Comparison of ENCODE assay signal across 9 cellular contexts in genomic region chr7:90298145-90299038, GRCh38. TPM values are rescaled to one million over a fixed set of nuclear protein-coding genes. Genes with fewer than 3 reads are reported as not detected.
DNase-seq lines count a peak whose midpoint lies in the region; ATAC-seq and TF ChIP-seq lines count a peak whose summit lies in the region.
"Had no signal": no experiment of that assay in that cellular context is flagged by ENCODE, and none has a peak within 500 bp of the region (broad histone marks: within the 10 kb centered on the region; RNA-seq: fewer than 3 reads in every experiment).

No MANE protein-coding gene starts in this region.

- no peak overlapping the region for H3K4ac ChIP-seq in mesenchymal stem cell (ENCODE audit: low read depth in 1 of 2, low read length in 2 of 2)

- H2BK15ac ChIP-seq in mesenchymal stem cell (ENCODE audit: low read depth, poor library complexity, severe bottlenecking) = no peak overlapping the region

- no peak overlapping the region for H3K4me2 ChIP-seq in mesenchymal stem cell (ENCODE audit: low read length, poor library complexity, severe bottlenecking)

- H3K9ac ChIP-seq in mesenchymal stem cell (ENCODE audit: low read length) = peak overlapping the region; percentile 9

- no peak overlapping the region for H2AFZ ChIP-seq in mesenchymal stem cell (ENCODE audit: low read depth, low read length)

- no peak for TF ChIP-seq POLR2A in testis (IDR thresholded peaks at IDR 0.05)

- H3K4me3 Mint-ChIP-seq in chondrocyte (ENCODE audit: unreplicated experiment) = no peak overlapping the region

- no peak overlapping the region for H2AK5ac ChIP-seq in mesenchymal stem cell (ENCODE audit: low read length, severe bottlenecking)

- H3K4me1 ChIP-seq in mesenchymal stem cell (ENCODE audit: control insufficient read depth, insufficient read depth, low read depth, low read length) = no peaks in the 10 kb centered on the region
- H3K4me1 ChIP-seq in testis = no peaks in the 10 kb centered on the region

- WGBS in mesenchymal stem cell = 61% methylated on average over 4 of the region's 5 CpGs
- 69% methylated on average over 5 of the region's 5 CpGs for WGBS in testis, 2 donors

- ATAC-seq in GM18867 (IDR thresholded peaks at IDR 0.05; ENCODE audit: unreplicated experiment) (peak; percentile 94), HG03196 (IDR thresholded peaks at IDR 0.05; ENCODE audit: unreplicated experiment) (peak; percentile 72)

- H4K8ac ChIP-seq in mesenchymal stem cell (ENCODE audit: low read length) = no peak overlapping the region

- no peaks in the 10 kb centered on the region for H3K36me3 Mint-ChIP-seq in chondrocyte (ENCODE audit: low read depth)

- H3K23ac ChIP-seq in mesenchymal stem cell (ENCODE audit: low read length in 2 of 2) = no peak overlapping the region

- H3K9me3 ChIP-seq in mesenchymal stem cell (ENCODE audit: control insufficient read depth, low read length) (no peaks in the 10 kb centered on the region), testis (no peaks in the 10 kb centered on the region)

- no peak overlapping the region for H2BK12ac ChIP-seq in mesenchymal stem cell (ENCODE audit: low read length in 2 of 2)

- H4K91ac ChIP-seq in mesenchymal stem cell (ENCODE audit: low read length) = no peak overlapping the region

- H3K27ac Mint-ChIP-seq in chondrocyte (ENCODE audit: unreplicated experiment) = no peak overlapping the region

- no peaks in the 10 kb centered on the region for H3K4me1 Mint-ChIP-seq in chondrocyte (ENCODE audit: low read depth)

- H2BK120ac ChIP-seq in mesenchymal stem cell (ENCODE audit: low read depth, low read length) = no peak overlapping the region

- peaks cover 8% of the 10 kb centered on the region for H3K27me3 Mint-ChIP-seq in chondrocyte (ENCODE audit: low read depth)

- intact Hi-C loops in testis (cut with DNase I; ENCODE audit: low total_unique reads) = no loop called here

- H3K27ac ChIP-seq in C4-2B (no peak overlapping the region), mesenchymal stem cell (ENCODE audit: low read length, poor library complexity, severe bottlenecking) (no peak overlapping the region), testis (no peak overlapping the region)

- TF ChIP-seq CTCF in C4-2B (conservative IDR thresholded peaks at IDR 0.05) (peak; percentile 89), chondrocyte (IDR thresholded peaks at IDR 0.05) (peak; percentile 76), testis (IDR thresholded peaks at IDR 0.05) (peak in 1 of 3 experiments; percentile 24)

- DNase-seq in NCI-H82 treated with DMSO at 0.1 percent for 48 hours (lab: John Stamatoyannopoulos, UW; ENCODE audit: unreplicated experiment) (peak; percentile 11), chondrocyte (ENCODE audit: low spot score) (no peak), mesenchymal stem cell (peak; percentile 30), testis (no peak), activated gamma-delta T cell (lab: John Stamatoyannopoulos, UW) (no peak)

- peaks cover 6% of the 10 kb centered on the region for H3K9me3 Mint-ChIP-seq in chondrocyte (ENCODE audit: low read depth)

- H3K79me1 ChIP-seq in mesenchymal stem cell (replicated peaks; ENCODE audit: low read length, poor library complexity, severe bottlenecking) = no peaks in the 10 kb centered on the region

- no peak overlapping the region for H3K18ac ChIP-seq in mesenchymal stem cell (ENCODE audit: low read depth in 1 of 2, low read length in 2 of 2)

- no peak overlapping the region for H2BK5ac ChIP-seq in mesenchymal stem cell (ENCODE audit: low read depth, low read length, poor library complexity, severe bottlenecking)

- H3K27me3 ChIP-seq in mesenchymal stem cell (ENCODE audit: control insufficient read depth in 1 of 2, insufficient read depth in 1 of 2, low read length in 2 of 2) (no peaks in the 10 kb centered on the region), testis (no peaks in the 10 kb centered on the region)

- no peak overlapping the region for H3K14ac ChIP-seq in mesenchymal stem cell (ENCODE audit: low read length in 2 of 2)

- peaks cover 0 to 5% of the 10 kb centered on the region in 2 experiments for H3K36me3 ChIP-seq in mesenchymal stem cell (ENCODE audit: control insufficient read depth in 1 of 2, insufficient read depth in 2 of 2, low read depth in 1 of 2, low read length in 2 of 2)
- H3K36me3 ChIP-seq in testis (ENCODE audit: low read depth, missing control alignments) = no peaks in the 10 kb centered on the region

- H3K4me3 ChIP-seq in mesenchymal stem cell (ENCODE audit: insufficient read depth in 1 of 2, low read depth in 1 of 2, low read length in 2 of 2) = no peak overlapping the region
- H3K4me3 ChIP-seq in testis = no peak overlapping the region

RNA-seq across cellular contexts. Expression of gene FAM237B, which starts 22.7 kb away (rescaled TPM):
- not detected in 3 replicates for total RNA-seq in chondrocyte
- polyA plus RNA-seq in mesenchymal stem cell (2013, experiment 1 of 2) = not detected
- polyA plus RNA-seq in mesenchymal stem cell (2013, experiment 2 of 2) = not detected
- not detected for total RNA-seq in testis
- 0.17 TPM for polyA plus RNA-seq in testis (ENCODE audit: insufficient read depth, low read depth, low replicate concordance)
- total RNA-seq: skeletal muscle tissue had no signal

RNA-seq across cellular contexts. Expression of gene GTPBP10, which starts 48.1 kb away (rescaled TPM):
- 14.5 to 15.7 TPM (median 14.9 TPM) in 3 replicates for total RNA-seq in chondrocyte
- 15.6 TPM for polyA plus RNA-seq in mesenchymal stem cell (2013, experiment 1 of 2)
- polyA plus RNA-seq in mesenchymal stem cell (2013, experiment 2 of 2) = 15.6 TPM
- 10 to 100 TPM; 14.6 to 16.6 TPM for total RNA-seq in testis
- polyA plus RNA-seq in testis (ENCODE audit: insufficient read depth, low read depth, low replicate concordance) = 25.6 TPM

RNA-seq across cellular contexts. Expression of gene CFAP69, which starts 53.4 kb away (rescaled TPM):
- total RNA-seq in chondrocyte = 0.55 to 1.2 TPM in 2 of 3 replicates, not detected in the other
- 0.73 TPM for polyA plus RNA-seq in mesenchymal stem cell (2013, experiment 1 of 2)
- polyA plus RNA-seq in mesenchymal stem cell (2013, experiment 2 of 2) = 0.85 TPM
- 10 to 100 TPM in 1 of 2 donors, 1 to 10 TPM in 1; 8.7 to 18.0 TPM for total RNA-seq in testis
- polyA plus RNA-seq in testis (ENCODE audit: insufficient read depth, low read depth, low replicate concordance) = 9.0 TPM

Comparison
In these comparisons a context has a peak if more than half of its experiments do, and no peak if none do; other contexts are left out.
1. DNase-seq: peak in NCI-H82 treated with DMSO at 0.1 percent for 48 hours (single experiment) and mesenchymal stem cell (single experiment); none in chondrocyte (single experiment), testis (single experiment) and activated gamma-delta T cell (single experiment).